1 cellular context compared by ENCODE assay signal in the genomic region with DNA sequence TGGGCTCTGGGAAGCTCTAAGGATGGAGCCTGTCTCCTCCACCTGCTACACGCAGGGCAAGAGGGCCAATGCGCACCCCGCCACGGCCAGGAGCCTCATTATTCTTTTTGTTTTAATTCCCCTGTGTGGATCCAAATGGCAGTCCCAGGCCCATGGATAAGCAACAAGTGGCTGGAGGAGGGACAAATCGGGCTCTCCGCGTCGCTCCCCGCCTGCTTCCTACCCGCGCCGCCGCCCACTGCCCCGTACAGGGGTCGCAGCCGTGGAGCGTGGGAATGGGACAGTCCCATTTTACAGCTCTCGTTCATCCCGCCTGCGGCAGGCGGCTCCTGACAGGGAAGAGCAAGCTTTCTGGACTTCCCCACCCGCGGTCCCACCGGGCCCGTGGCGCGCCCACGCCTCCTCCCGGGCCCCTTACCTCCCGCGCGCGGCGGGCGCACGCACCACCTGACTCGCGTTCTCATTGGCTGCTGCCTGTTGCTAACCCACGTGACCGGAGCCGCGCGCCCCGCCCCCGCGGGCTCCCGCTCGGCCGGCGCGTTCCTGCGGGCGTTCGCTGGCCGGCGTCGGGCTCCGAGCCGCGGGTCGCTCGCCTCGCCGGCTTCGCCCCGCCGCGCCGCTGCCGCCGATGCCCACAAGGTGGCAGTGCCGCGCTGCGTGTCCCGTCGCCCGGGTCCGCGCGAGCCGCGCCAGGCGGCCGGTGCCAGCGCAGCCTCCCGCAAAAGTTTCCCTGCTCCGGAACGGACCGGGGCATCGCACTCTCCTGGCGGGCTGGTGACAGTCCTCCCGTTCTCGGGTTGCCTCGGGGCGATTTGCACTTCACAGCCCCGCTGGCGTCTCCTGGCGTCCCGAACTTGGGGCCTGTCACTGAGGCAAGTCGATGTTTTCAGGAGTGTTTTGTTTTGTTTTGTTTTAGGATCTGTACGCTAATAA.
A peak's percentile ranks its signal among the peaks of the same experiment; 100 is the strongest.
TF ChIP-seq lines count a peak whose summit lies in the region.

No MANE protein-coding gene starts in this region.

TF ChIP-seq in K562, 482 proteins besides CTCF, POLR2A, EP300 and RAD21 (continued from another document and continues in another):
- TF ChIP-seq CHD7 (IDR thresholded peaks at IDR 0.05; ENCODE audit: low read depth, low read length) (no peak), SMARCB1 (IDR thresholded peaks at IDR 0.05; ENCODE audit: insufficient read length, low read depth) (peak; percentile 61), ZNF133 (CRISPR knock-in tag; IDR thresholded peaks at IDR 0.05) (no peak), NEUROD1 (IDR thresholded peaks at IDR 0.05; ENCODE audit: borderline replicate concordance, low read depth, low read length, partially characterized antibody) (peak; percentile 15), CTCFL (IDR thresholded peaks at IDR 0.05; ENCODE audit: borderline replicate concordance, insufficient read depth, low read depth, low read length, poor library complexity, severe bottlenecking) (peak; percentile 10), FOS (IDR thresholded peaks at IDR 0.05; ENCODE audit: extremely low read depth, insufficient read length) (no peak), PATZ1 (CRISPR knock-in tag; IDR thresholded peaks at IDR 0.05; ENCODE audit: borderline replicate concordance) (no peak), KLF6 (CRISPR knock-in tag; IDR thresholded peaks at IDR 0.05; ENCODE audit: borderline replicate concordance) (no peak), SRF (CRISPR knock-in tag; IDR thresholded peaks at IDR 0.05) (no peak), PTTG1 (tag; IDR thresholded peaks at IDR 0.05; ENCODE audit: low read depth) (no peak), NONO (IDR thresholded peaks at IDR 0.05; ENCODE audit: low read depth in 2 of 2, low read length in 1 of 2) (peak in 1 of 2 experiments; percentile 88; a peak in 2 of 4 replicates), ZNF644 (tag; IDR thresholded peaks at IDR 0.05; ENCODE audit: low read depth) (peak; percentile 64; the same call in 1 of the 2 replicates), E2F6 (IDR thresholded peaks at IDR 0.05; ENCODE audit: borderline replicate concordance in 1 of 2, extremely low read depth in 1 of 2, insufficient read depth in 1 of 2, insufficient read length in 1 of 2, low read depth in 1 of 2, low read length in 1 of 2, poor library complexity in 1 of 2, severe bottlenecking in 1 of 2) (peak; percentile 96 to 98), ADNP (tag; IDR thresholded peaks at IDR 0.05) (no peak), CUX1 (CRISPR knock-in tag; IDR thresholded peaks at IDR 0.05) (peak; percentile 60; the same call in 1 of the 2 replicates), ZNF24 (IDR thresholded peaks at IDR 0.05) (peak; percentile 64), GATAD2B (IDR thresholded peaks at IDR 0.05; ENCODE audit: borderline replicate concordance) (peak; percentile 96), TCF15 (CRISPR knock-in tag; IDR thresholded peaks at IDR 0.05) (no peak)
- TF ChIP-seq, protein P1, sequence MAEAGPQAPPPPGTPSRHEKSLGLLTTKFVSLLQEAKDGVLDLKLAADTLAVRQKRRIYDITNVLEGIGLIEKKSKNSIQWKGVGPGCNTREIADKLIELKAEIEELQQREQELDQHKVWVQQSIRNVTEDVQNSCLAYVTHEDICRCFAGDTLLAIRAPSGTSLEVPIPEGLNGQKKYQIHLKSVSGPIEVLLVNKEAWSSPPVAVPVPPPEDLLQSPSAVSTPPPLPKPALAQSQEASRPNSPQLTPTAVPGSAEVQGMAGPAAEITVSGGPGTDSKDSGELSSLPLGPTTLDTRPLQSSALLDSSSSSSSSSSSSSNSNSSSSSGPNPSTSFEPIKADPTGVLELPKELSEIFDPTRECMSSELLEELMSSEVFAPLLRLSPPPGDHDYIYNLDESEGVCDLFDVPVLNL (CRISPR knock-in tag; IDR thresholded peaks at IDR 0.05; ENCODE audit: low read depth): no peak
